ENCODE assay signal across 14 cellular contexts in genomic region chr10:59971915-59972314, GRCh38.
A peak's percentile ranks its signal among the peaks of the same experiment; 100 is the strongest.
DNase-seq lines count a peak whose midpoint lies in the region; ATAC-seq and TF ChIP-seq lines count a peak whose summit lies in the region.
"Had no signal": no experiment of that assay in that cellular context is flagged by ENCODE, and none has a peak within 500 bp of the region (broad histone marks: within the 10 kb centered on the region; RNA-seq: fewer than 3 reads in every experiment).

No MANE protein-coding gene starts in this region.

- H3K27me3 ChIP-seq in adipocyte (replicated peaks; ENCODE audit: control insufficient read depth, insufficient read depth, low read length): no peaks in the 10 kb centered on the region
- H3K27me3 ChIP-seq: SJSA1 had no signal

- H3K4me1 ChIP-seq in adipocyte (ENCODE audit: control insufficient read depth, insufficient read depth, low read length): peaks cover 11% of the 10 kb centered on the region
- H3K4me1 ChIP-seq: SJSA1 had no signal

- DNase-seq in DMS53 treated with DMSO at 0.1 percent for 48 hours (lab: John Stamatoyannopoulos, UW; ENCODE audit: unreplicated experiment) (peak; percentile 73), adipocyte (ENCODE audit: low read depth) (peak; percentile 44), left cardiac atrium (no peak), non-pigmented ciliary epithelial cell (ENCODE audit: low read depth) (peak; percentile 18), erythroblast (lab: John Stamatoyannopoulos, UW) (no peak), AML-193 (lab: John Stamatoyannopoulos, UW) (no peak), KG1 (lab: John Stamatoyannopoulos, UW) (no peak)
- DNase-seq: CD4-positive, alpha-beta memory T cell; NCI-H2171 treated with DMSO at 0.1 percent for 48 hours had no signal

- ATAC-seq in left cardiac atrium (peak; percentile 41 to 70), HG02571 (IDR thresholded peaks at IDR 0.05; ENCODE audit: unreplicated experiment) (no peak)
- ATAC-seq: activated naive CD4-positive, alpha-beta T cell treated with anti-CD3 and anti-CD28 coated beads, Interleukin-2, amount 50 U/mL, for 72 hours; GM12878 had no signal

- TF ChIP-seq POLR2A in erythroblast (IDR thresholded peaks at IDR 0.05; ENCODE audit: low read length): no peak

- H3K36me3 ChIP-seq in adipocyte (ENCODE audit: control insufficient read depth, insufficient read depth, low read length, severe bottlenecking): no peaks in the 10 kb centered on the region
- H3K36me3 ChIP-seq: SJSA1 had no signal

- no peak overlapping the region for H3K4me3 ChIP-seq in adipocyte (ENCODE audit: low read length)
- H3K4me3 ChIP-seq: GM12878, SJSA1, skin epidermis had no signal

- no peak overlapping the region for H3K9ac ChIP-seq in adipocyte (ENCODE audit: low read length)

- peaks cover 10% of the 10 kb centered on the region for H3K9me3 ChIP-seq in adipocyte (ENCODE audit: control insufficient read depth, low read length)
- H3K9me3 ChIP-seq: SJSA1 had no signal

- intact Hi-C loops in left cardiac atrium (cut with DNase I): no loop called here

Comparison
In these comparisons a context has a peak if more than half of its experiments do, and no peak if none do; other contexts are left out.
1. DNase-seq: peak in DMS53 treated with DMSO at 0.1 percent for 48 hours (single experiment), adipocyte (single experiment) and non-pigmented ciliary epithelial cell (single experiment); none in left cardiac atrium (single experiment), erythroblast (0 of 2), AML-193 (0 of 2) and KG1 (single experiment).